ENCODE assay signal across 19 cellular contexts in genomic region chr1:117117697-117118096, GRCh38. TPM values are rescaled to one million over a fixed set of nuclear protein-coding genes. Genes with fewer than 3 reads are reported as not detected.
DNase-seq lines count a peak whose midpoint lies in the region; ATAC-seq and TF ChIP-seq lines count a peak whose summit lies in the region.
"Had no signal": no experiment of that assay in that cellular context is flagged by ENCODE, and none has a peak within 500 bp of the region (broad histone marks: within the 10 kb centered on the region; RNA-seq: fewer than 3 reads in every experiment).

No MANE protein-coding gene starts in this region.

- no peaks in the 10 kb centered on the region for H3K9me3 ChIP-seq in body of pancreas
- H3K9me3 ChIP-seq in skeletal muscle tissue (ENCODE audit: control insufficient read depth in 3 of 3, low read length in 3 of 3) = no peaks in the 10 kb centered on the region
- H3K9me3 ChIP-seq: BE2C had no signal

- H3K9ac ChIP-seq in skeletal muscle tissue (ENCODE audit: low read depth in 1 of 3, low read length in 3 of 3) = peak overlapping the region in 2 of 3 donors; percentile 36 to 55

- H3K36me3 Mint-ChIP-seq in nephron (ENCODE audit: low read depth) = peaks cover 35% of the 10 kb centered on the region
- H3K36me3 Mint-ChIP-seq: CD4-positive, CD25-positive, alpha-beta regulatory T cell had no signal

- H3K4me1 ChIP-seq in body of pancreas (peaks cover 39% of the 10 kb centered on the region), skeletal muscle tissue (ENCODE audit: control insufficient read depth in 3 of 3, insufficient read depth in 3 of 3, low read length in 3 of 3) (peaks cover 41 to 55% (median 49%) of the 10 kb centered on the region in 3 donors)
- H3K4me1 ChIP-seq: BE2C had no signal

- H3K4me3 ChIP-seq in body of pancreas (no peak overlapping the region), skeletal muscle tissue (ENCODE audit: low read length in 3 of 3) (peak overlapping the region; percentile 52 to 64 (median 61))
- H3K4me3 ChIP-seq: GM12878 had no signal

- H3K36me3 ChIP-seq in body of pancreas (replicated peaks in 1 of 2; ENCODE audit: insufficient read depth in 1 of 2, low read depth in 2 of 2) (peaks cover 0 to 3% of the 10 kb centered on the region in 2 donors), skeletal muscle tissue (ENCODE audit: control insufficient read depth in 3 of 3, insufficient read depth in 3 of 3, low read length in 3 of 3) (peaks cover 23 to 32% (median 32%) of the 10 kb centered on the region in 3 donors)
- H3K36me3 ChIP-seq: BE2C had no signal

- no peaks in the 10 kb centered on the region for H3K27me3 ChIP-seq in body of pancreas
- H3K27me3 ChIP-seq in skeletal muscle tissue (ENCODE audit: control insufficient read depth in 3 of 3, insufficient read depth in 3 of 3, low read length in 3 of 3) = no peaks in the 10 kb centered on the region
- H3K27me3 ChIP-seq: BE2C had no signal

- no peak for DNase-seq in body of pancreas
- peak; percentile 55 for DNase-seq in left lobe of liver (ENCODE audit: low spot score)
- no peak for DNase-seq in SKM-1 (lab: John Stamatoyannopoulos, UW; ENCODE audit: unreplicated experiment)
- DNase-seq: ACHN; BE2C; CD4-positive, CD25-positive, alpha-beta regulatory T cell; CD8-positive, alpha-beta memory T cell; COR-L47; DMS 273 treated with DMSO at 0.1 percent for 48 hours; DMS53; DND-41; EL; HFFc6 had no signal

- TF ChIP-seq CTCF in body of pancreas (IDR thresholded peaks at IDR 0.05) (no peak), nephron (IDR thresholded peaks at IDR 0.05; ENCODE audit: unreplicated experiment in 3 of 3) (no peak)

- H3K9me3 Mint-ChIP-seq in nephron = no peaks in the 10 kb centered on the region
- H3K9me3 Mint-ChIP-seq: CD4-positive, CD25-positive, alpha-beta regulatory T cell; CD8-positive, alpha-beta memory T cell; HFFc6 had no signal

- WGBS in body of pancreas, 2 donors = 50 to 67% methylated on average over 2 of the region's 2 CpGs

- peaks cover 55% of the 10 kb centered on the region for H3K4me1 Mint-ChIP-seq in nephron

- peaks cover 5% of the 10 kb centered on the region for H3K27me3 Mint-ChIP-seq in nephron (ENCODE audit: low read depth)
- H3K27me3 Mint-ChIP-seq: CD4-positive, CD25-positive, alpha-beta regulatory T cell had no signal

- H3K27ac Mint-ChIP-seq in nephron = peak overlapping the region in 1 of 3 experiments; percentile 30
- H3K27ac Mint-ChIP-seq: CD4-positive, CD25-positive, alpha-beta regulatory T cell; CD8-positive, alpha-beta memory T cell; HFFc6 had no signal

- peak overlapping the region in 3 of 4 donors; percentile 11 to 65 (median 60) for H3K27ac ChIP-seq in body of pancreas
- peak overlapping the region; percentile 1 for H3K27ac ChIP-seq in skeletal muscle tissue (ENCODE audit: low read depth, low read length)

- H3K4me3 Mint-ChIP-seq in nephron = peak overlapping the region in 2 of 3 experiments; percentile 41 to 95
- H3K4me3 Mint-ChIP-seq: CD4-positive, CD25-positive, alpha-beta regulatory T cell; CD8-positive, alpha-beta memory T cell; HFFc6 had no signal

- intact Hi-C loops in body of pancreas (cut with DNase I) = no loop called here

- ATAC-seq in body of pancreas = no peak
- ATAC-seq in left lobe of liver = peak; percentile 38
- ATAC-seq in esophagus mucosa = no peak
- no peak for ATAC-seq in HG02840 (IDR thresholded peaks at IDR 0.05; ENCODE audit: low FRiP score, unreplicated experiment)
- ATAC-seq: GM12878, HCT116 had no signal

- TF ChIP-seq POLR2A in body of pancreas (IDR thresholded peaks at IDR 0.05) = no peak

RNA-seq across cellular contexts. Expression of gene TRIM45, which starts 3.9 kb away (rescaled TPM):
- total RNA-seq in body of pancreas (1 to 10 TPM; 7.5 to 8.6 TPM), left lobe of liver (0.73 TPM), skeletal muscle tissue (7.3 TPM), esophagus mucosa (1.8 TPM)

RNA-seq across cellular contexts. Expression of gene TTF2, which starts 57.6 kb away (rescaled TPM):
- total RNA-seq in body of pancreas = 1 to 10 TPM; 7.8 to 9.6 TPM
- total RNA-seq in left lobe of liver = 2.9 TPM
- 3.7 TPM for total RNA-seq in skeletal muscle tissue
- total RNA-seq in esophagus mucosa = 26.2 TPM

Comparison
In these comparisons a context has a peak if more than half of its experiments do, and no peak if none do; other contexts are left out.
1. H3K4me3 ChIP-seq: peak in skeletal muscle tissue (3 of 3); none in body of pancreas (0 of 2).